ENCODE assay signal across 26 cellular contexts in genomic region chr3:62178032-62178431, GRCh38.
"Had no signal": no experiment of that assay in that cellular context is flagged by ENCODE, and none has a peak within 500 bp of the region (broad histone marks: within the 10 kb centered on the region; RNA-seq: fewer than 3 reads in every experiment).

No MANE protein-coding gene starts in this region.

- H3K9me3 ChIP-seq: stomach, suprapubic skin, testis, thoracic aorta, thyroid gland, tibial artery, tibial nerve, transverse colon, upper lobe of left lung, upper lobe of right lung, uterus, vagina had no signal

- DNase-seq: stimulated activated CD4-positive, alpha-beta T cell treated with anti-CD3 and anti-CD28 coated beads, Interleukin-2, amount 100 ng/mL, for 48 hours; stimulated activated CD4-positive, alpha-beta T cell treated with anti-CD3 and anti-CD28 coated beads, Interleukin-4, amount 100 ng/mL, for 1 hour; stimulated activated CD4-positive, alpha-beta T cell treated with anti-CD3 and anti-CD28 coated beads, Interleukin-4, amount 100 ng/mL, for 24 hours; stimulated activated CD4-positive, alpha-beta T cell treated with anti-CD3 and anti-CD28 coated beads, Interleukin-4, amount 100 ng/mL, for 4 hours; stimulated activated CD8-positive, alpha-beta memory T cell treated with anti-CD3 and anti-CD28 coated beads, Interleukin-4, amount 100 ng/mL, for 48 hours; stimulated activated naive B cell treated with anti-CD40 and anti-IgM and Interleukin-4, amounts not matched to agents 10 μg/mL and 1 μg/mL and 100 μg/mL, for 72 hours; stimulated activated naive CD4-positive, alpha-beta T cell; stimulated activated naive CD4-positive, alpha-beta T cell treated with Interleukin-2 at 50 U/mL for 16 hours; stimulated activated naive CD8-positive, alpha-beta T cell treated with anti-CD3 and anti-CD28 coated beads, Interleukin-15, amount 100 ng/mL, for 72 hours; stimulated activated naive CD8-positive, alpha-beta T cell treated with anti-CD3 and anti-CD28 coated beads, Interleukin-15, Interleukin-2, amounts not matched to agents 100 U/mL and 50 U/mL, for 24 hours; stomach; substantia nigra; testis; thyroid gland; tibial artery; transverse colon; trophoblast cell; upper lobe of left lung; upper lobe of right lung; uterus had no signal

- H3K27ac ChIP-seq: stomach, suprapubic skin, testis, thoracic aorta, thyroid gland, tibial artery, tibial nerve, transverse colon, upper lobe of left lung, upper lobe of right lung, uterus, vagina had no signal

- H3K4me3 ChIP-seq: stomach, suprapubic skin, testis, thoracic aorta, thyroid gland, tibial artery, tibial nerve, transverse colon, upper lobe of left lung, upper lobe of right lung, uterus, vagina had no signal

- H3K4me1 ChIP-seq: stomach, suprapubic skin, transverse colon, upper lobe of right lung, uterus, vagina had no signal

- ATAC-seq: stimulated activated effector memory CD8-positive, alpha-beta T cell treated with anti-CD3 and anti-CD28 coated beads, Interleukin-12 subunit alpha, Interleukin-12 subunit beta, amount 100 ng/mL, for 72 hours; stimulated activated memory B cell treated with anti-CD40 and anti-IgM and Interleukin-4, amounts not matched to agents 10 μg/mL and 1 μg/mL and 100 μg/mL, for 72 hours; stimulated activated naive B cell treated with anti-CD40 and anti-IgM and Interleukin-4, amounts not matched to agents 10 μg/mL and 1 μg/mL and 100 μg/mL, for 72 hours; stimulated activated naive CD8-positive, alpha-beta T cell treated with anti-CD3 and anti-CD28 coated beads, Interleukin-15, amount 100 ng/mL, for 72 hours; stimulated activated naive CD8-positive, alpha-beta T cell treated with anti-CD3 and anti-CD28 coated beads, Interleukin-15, Interleukin-2, amounts not matched to agents 100 U/mL and 50 U/mL, for 24 hours; upper lobe of right lung had no signal

- H3K27me3 ChIP-seq: stomach, suprapubic skin, testis, thyroid gland, tibial artery, tibial nerve, transverse colon, upper lobe of left lung, upper lobe of right lung, uterus, vagina had no signal

- H3K36me3 ChIP-seq: stomach, suprapubic skin, thoracic aorta, thyroid gland, tibial artery, tibial nerve, transverse colon, upper lobe of left lung, upper lobe of right lung, uterus, vagina had no signal
